ENCODE assay signal across 9 cellular contexts in genomic region chr11:72741429-72741833, GRCh38. TPM values are rescaled to one million over a fixed set of nuclear protein-coding genes. Genes with fewer than 3 reads are reported as not detected.
DNase-seq lines count a peak whose midpoint lies in the region; ATAC-seq and TF ChIP-seq lines count a peak whose summit lies in the region.
"Had no signal": no experiment of that assay in that cellular context is flagged by ENCODE, and none has a peak within 500 bp of the region (broad histone marks: within the 10 kb centered on the region; RNA-seq: fewer than 3 reads in every experiment).

No MANE protein-coding gene starts in this region.

- H2AFZ ChIP-seq in Loucy (ENCODE audit: low read length), result no peak overlapping the region

- no peaks in the 10 kb centered on the region for H3K9me2 ChIP-seq in Loucy (replicated peaks; ENCODE audit: low read depth, low read length)

- peaks cover 13% of the 10 kb centered on the region for H4K20me1 ChIP-seq in Loucy (ENCODE audit: insufficient read depth, low read length, poor library complexity, severe bottlenecking)

- POLR2A ChIA-PET in CD4-positive, alpha-beta memory T cell (lab: Charles Lee; ENCODE audit: partially characterized antibody), result no interaction called here

- peak overlapping the region in 2 of 8 donors; percentile 2 to 77 for H3K4me3 Mint-ChIP-seq in CD4-positive, alpha-beta memory T cell
- H3K4me3 Mint-ChIP-seq in central memory CD8-positive, alpha-beta T cell, result peak overlapping the region; percentile 33

- H3K9ac ChIP-seq in Loucy (ENCODE audit: low read depth, low read length, poor library complexity, severe bottlenecking), result peak overlapping the region; percentile 31
- peak overlapping the region in 1 of 2 donors; percentile 15 for H3K9ac ChIP-seq in mucosa of rectum (ENCODE audit: low read depth in 1 of 2, low read length in 2 of 2)

- DNase-seq in CD4-positive, alpha-beta memory T cell, result no peak
- DNase-seq in central memory CD8-positive, alpha-beta T cell (ENCODE audit: low spot score in 2 of 2), result no peak
- no peak for DNase-seq in NCI-H748 treated with DMSO at 0.1 percent for 48 hours (lab: John Stamatoyannopoulos, UW)
- DNase-seq: NCI-H1436 treated with DMSO at 0.1 percent for 48 hours had no signal

- peak overlapping the region; percentile 71 for H3K4me2 ChIP-seq in Loucy (ENCODE audit: low read depth, low read length, poor library complexity, severe bottlenecking)

- H3K27ac ChIP-seq in CD4-positive, alpha-beta memory T cell (ENCODE audit: low read depth, low read length), result peak overlapping the region; percentile 10
- H3K27ac ChIP-seq in mucosa of rectum (ENCODE audit: low read depth in 2 of 2, low read length in 2 of 2), result peak overlapping the region; percentile 39 to 61

- H3K27me3 ChIP-seq in CD4-positive, alpha-beta memory T cell (ENCODE audit: insufficient read depth, low read length), result no peaks in the 10 kb centered on the region
- H3K27me3 ChIP-seq in Loucy (ENCODE audit: insufficient read depth, low read length, poor library complexity, severe bottlenecking), result no peaks in the 10 kb centered on the region
- H3K27me3 ChIP-seq in mucosa of rectum (ENCODE audit: control insufficient read depth in 2 of 2, insufficient read depth in 2 of 2, low read length in 2 of 2), result no peaks in the 10 kb centered on the region

- H3K4me3 ChIP-seq in CD4-positive, alpha-beta memory T cell (ENCODE audit: low read length in 2 of 2), result no peak overlapping the region
- peak overlapping the region; percentile 54 for H3K4me3 ChIP-seq in Loucy (ENCODE audit: low read length, poor library complexity, severe bottlenecking)
- H3K4me3 ChIP-seq in mucosa of rectum (ENCODE audit: low read length in 2 of 2), result no peak overlapping the region

- no peaks in the 10 kb centered on the region for H3K36me3 Mint-ChIP-seq in CD4-positive, alpha-beta memory T cell
- H3K36me3 Mint-ChIP-seq in central memory CD8-positive, alpha-beta T cell (ENCODE audit: insufficient read depth), result peaks cover 7% of the 10 kb centered on the region

- H3K4me1 Mint-ChIP-seq in CD4-positive, alpha-beta memory T cell, result peaks cover 54 to 90% (median 72%) of the 10 kb centered on the region in 4 donors
- H3K4me1 Mint-ChIP-seq in central memory CD8-positive, alpha-beta T cell, result peaks cover 81% of the 10 kb centered on the region

- no peaks in the 10 kb centered on the region for H3K27me3 Mint-ChIP-seq in CD4-positive, alpha-beta memory T cell
- H3K27me3 Mint-ChIP-seq in central memory CD8-positive, alpha-beta T cell, result no peaks in the 10 kb centered on the region

- H3K4me1 ChIP-seq in CD4-positive, alpha-beta memory T cell (ENCODE audit: insufficient read depth, low read length), result peaks cover 81% of the 10 kb centered on the region
- peaks cover 50% of the 10 kb centered on the region for H3K4me1 ChIP-seq in Loucy (ENCODE audit: insufficient read depth, low read length, poor library complexity, severe bottlenecking)
- peaks cover 30 to 49% of the 10 kb centered on the region in 2 donors for H3K4me1 ChIP-seq in mucosa of rectum (ENCODE audit: control insufficient read depth in 2 of 2, insufficient read depth in 2 of 2, low read length in 2 of 2)

- no peaks in the 10 kb centered on the region for H3K36me3 ChIP-seq in CD4-positive, alpha-beta memory T cell (ENCODE audit: insufficient read depth, low read length)
- H3K36me3 ChIP-seq in Loucy (ENCODE audit: insufficient read depth, low read length) (no peaks in the 10 kb centered on the region), mucosa of rectum (ENCODE audit: control insufficient read depth in 2 of 2, insufficient read depth in 2 of 2, low read length in 2 of 2) (no peaks in the 10 kb centered on the region)

- CTCF ChIA-PET in CD4-positive, alpha-beta memory T cell (lab: Charles Lee; ENCODE audit: partially characterized antibody), result interaction anchor here (1.5 to 2.4 kb wide), 3 partner anchors 13 to 53 kb away, joined by 3 to 13 read pairs (median 5); no protein-coding TSS in a partner anchor

- H3F3A ChIP-seq in Loucy (ENCODE audit: low read depth), result no peaks in the 10 kb centered on the region

- no peak for ATAC-seq in central memory CD8-positive, alpha-beta T cell (replicated peaks; ENCODE audit: extremely low read depth, poor library complexity, severe bottlenecking)
- no peak for ATAC-seq in HG02610 (IDR thresholded peaks at IDR 0.05; ENCODE audit: unreplicated experiment)
- no peak for ATAC-seq in GM21825 (IDR thresholded peaks at IDR 0.05; ENCODE audit: unreplicated experiment)
- ATAC-seq in HG03045 (IDR thresholded peaks at IDR 0.05; ENCODE audit: unreplicated experiment), result no peak

- peaks cover 55% of the 10 kb centered on the region; the same call in 1 of the 2 replicates for H3K79me2 ChIP-seq in Loucy (ENCODE audit: insufficient read depth, low read length)

- H3K9me3 Mint-ChIP-seq in CD4-positive, alpha-beta memory T cell, result no peaks in the 10 kb centered on the region
- H3K9me3 Mint-ChIP-seq in central memory CD8-positive, alpha-beta T cell, result no peaks in the 10 kb centered on the region

- no peaks in the 10 kb centered on the region for H3K9me3 ChIP-seq in CD4-positive, alpha-beta memory T cell (ENCODE audit: control insufficient read depth in 1 of 2, low read length in 2 of 2)
- H3K9me3 ChIP-seq in Loucy (ENCODE audit: insufficient read depth, low read depth, low read length) (no peaks in the 10 kb centered on the region), mucosa of rectum (ENCODE audit: control insufficient read depth in 2 of 2, low read length in 2 of 2) (no peaks in the 10 kb centered on the region)

- TF ChIP-seq CTCF in Loucy (conservative IDR thresholded peaks at IDR 0.05; ENCODE audit: low read length), result no peak

- peak overlapping the region; percentile 80 to 99 (median 89) for H3K27ac Mint-ChIP-seq in CD4-positive, alpha-beta memory T cell
- peak overlapping the region; percentile 98 for H3K27ac Mint-ChIP-seq in central memory CD8-positive, alpha-beta T cell (ENCODE audit: low read depth)

- intact Hi-C loops in CD4-positive, alpha-beta memory T cell (cut with micrococcal nuclease), result no loop called here

RNA-seq across cellular contexts. Expression of gene ARAP1, which starts 10.8 kb away (rescaled TPM):
- total RNA-seq in CD4-positive, alpha-beta memory T cell, result 100 to 1,000 TPM; 144 to 157 TPM
- polyA plus RNA-seq in CD4-positive, alpha-beta memory T cell, result 10 to 100 TPM in 1 of 2 donors, 1 to 10 TPM in 1; 9.5 to 36.8 TPM

RNA-seq across cellular contexts. Expression of gene STARD10, which starts 52.4 kb away (rescaled TPM):
- 10 to 100 TPM; 23.0 to 23.5 TPM for total RNA-seq in CD4-positive, alpha-beta memory T cell
- 10 to 100 TPM; 24.9 to 27.0 TPM for polyA plus RNA-seq in CD4-positive, alpha-beta memory T cell
